ENCODE assay signal across 8 cellular contexts in the genomic region with DNA sequence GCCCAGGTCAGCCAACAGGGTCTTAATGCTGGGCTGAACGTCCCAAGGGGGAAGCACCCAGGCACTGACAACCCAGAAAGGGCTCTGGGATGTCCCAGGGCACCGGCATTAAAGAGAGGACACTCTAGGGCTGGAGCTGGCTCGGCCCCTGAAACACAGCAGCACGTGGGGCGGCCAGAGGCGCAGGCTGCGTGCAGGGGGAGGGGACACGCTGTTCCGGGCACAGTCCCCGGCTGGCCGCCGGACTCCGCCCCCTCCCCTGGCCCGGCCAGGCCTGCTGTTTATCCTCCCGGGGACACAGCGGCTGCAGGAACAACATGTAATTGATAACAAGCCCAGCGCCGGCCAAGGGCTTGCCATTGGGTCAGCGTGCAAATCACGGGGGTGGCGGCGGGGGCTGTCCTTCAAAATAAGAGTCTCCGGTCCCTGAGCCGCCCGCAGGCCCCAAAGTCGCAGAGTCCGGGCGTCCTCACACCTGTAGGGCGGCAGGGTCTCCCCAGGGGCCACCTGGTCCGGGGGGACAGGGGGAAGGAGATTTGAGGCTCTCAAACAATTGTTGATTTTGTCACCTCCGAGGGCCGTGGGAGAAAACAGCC. TPM values are rescaled to one million over a fixed set of nuclear protein-coding genes. Genes with fewer than 3 reads are reported as not detected.
A peak's percentile ranks its signal among the peaks of the same experiment; 100 is the strongest.
DNase-seq lines count a peak whose midpoint lies in the region; ATAC-seq and TF ChIP-seq lines count a peak whose summit lies in the region.

No MANE protein-coding gene starts in this region.

- H3K36me3 ChIP-seq in adrenal gland (replicated peaks in 1 of 2) = peaks cover 0 to 13% of the 10 kb centered on the region in 2 donors
- H3K36me3 ChIP-seq in cardiac muscle cell = peaks cover 5% of the 10 kb centered on the region

- peaks cover 5 to 31% of the 10 kb centered on the region in 2 donors for H3K4me1 ChIP-seq in adrenal gland (replicated peaks in 1 of 2)
- H3K4me1 ChIP-seq in cardiac muscle cell (ENCODE audit: low read depth) = peaks cover 6% of the 10 kb centered on the region

- peak; percentile 19 to 66 for TF ChIP-seq POLR2A in adrenal gland (IDR thresholded peaks at IDR 0.05)

- no peaks in the 10 kb centered on the region for H3K9me3 Mint-ChIP-seq in Calu3 (ENCODE audit: low read depth, unreplicated experiment)

- BruUV-seq in Calu3 (replicated peaks; lab: Mats Ljungman, UMichigan) = no TSS peak

- H3K4me3 ChIP-seq in adrenal gland (peak overlapping the region; percentile 5 to 91 (median 58)), cardiac muscle cell (peak overlapping the region; percentile 81)

- H3K27me3 Mint-ChIP-seq in Calu3 (ENCODE audit: unreplicated experiment) = peaks cover 34% of the 10 kb centered on the region

- H3K27ac ChIP-seq in adrenal gland = peak overlapping the region; percentile 58 to 98 (median 90)
- peak overlapping the region; percentile 78 for H3K27ac ChIP-seq in cardiac muscle cell

- 0 to 2% (median 0%) methylated on average over 1 to 32 of the region's 32 CpGs for WGBS in adrenal gland, 4 donors

- H3K4me1 Mint-ChIP-seq in Calu3 (ENCODE audit: low read depth, unreplicated experiment) = peaks cover 24% of the 10 kb centered on the region

- TF ChIP-seq CTCF in Calu3 (IDR thresholded peaks at IDR 0.05; ENCODE audit: unreplicated experiment) = no peak
- TF ChIP-seq CTCF in adrenal gland (IDR thresholded peaks at IDR 0.05) = no peak
- TF ChIP-seq CTCF in cardiac muscle cell (IDR thresholded peaks at IDR 0.05; ENCODE audit: low read depth, low read length) = no peak

- CTCF ChIA-PET in Calu3 (lab: Charles Lee) = interaction anchor here (0.5 to 1.1 kb wide), 2 partner anchors 93 to 159 kb away, joined by 3 read pairs; no protein-coding TSS in a partner anchor

- peak overlapping the region; percentile 72 for H3K27ac Mint-ChIP-seq in Calu3 (ENCODE audit: unreplicated experiment)

- no peak for ATAC-seq in GM21786 (IDR thresholded peaks at IDR 0.05; ENCODE audit: unreplicated experiment)

- DNase-seq in Calu3 = peak; percentile 93
- peak; percentile 47 for DNase-seq in M059J (ENCODE audit: low read depth)
- peak; percentile 95 to 99 (median 98) for DNase-seq in adrenal gland
- peak; percentile 96 to 98 for DNase-seq in cardiac muscle cell (ENCODE audit: low read depth in 1 of 2, low spot score in 1 of 2)
- peak; percentile 56 to 99 (median 94) for DNase-seq in nucleus accumbens (lab: John Stamatoyannopoulos, UW)
- no peak for DNase-seq in stimulated activated CD4-positive, alpha-beta T cell treated with anti-CD3 and anti-CD28 coated beads, Interleukin-12 subunit alpha, Interleukin-12 subunit beta, amount 100 ng/mL, for 4 hours
- DNase-seq in NCI-H187 treated with DMSO at 0.1 percent for 48 hours (lab: John Stamatoyannopoulos, UW) = no peak

- H3K27me3 ChIP-seq in adrenal gland (no peaks in the 10 kb centered on the region), cardiac muscle cell (peaks cover 6% of the 10 kb centered on the region)

- peak overlapping the region; percentile 98 for H3K4me3 Mint-ChIP-seq in Calu3 (ENCODE audit: low read depth, unreplicated experiment)

- H3K36me3 Mint-ChIP-seq in Calu3 (ENCODE audit: insufficient read depth, unreplicated experiment) = peaks cover 23% of the 10 kb centered on the region

- H3K9me3 ChIP-seq in adrenal gland (replicated peaks in 1 of 3) (no peaks in the 10 kb centered on the region), cardiac muscle cell (ENCODE audit: low read depth) (no peaks in the 10 kb centered on the region)

- intact Hi-C loops in Calu3 (cut with micrococcal nuclease; ENCODE audit: unreplicated experiment) (loop anchor here (5.0 kb wide), 2 partner anchors 69 to 144 kb away; no protein-coding TSS in a partner anchor), adrenal gland (cut with DNase I) (no loop called here)

RNA-seq across cellular contexts. Expression of gene KLF15, which starts 1.3 kb away (rescaled TPM):
- total RNA-seq in Calu3 (2022) (8.2 and 10.6 TPM in 2 replicates), adrenal gland (10 to 100 TPM in 7 of 8 donors, 1 to 10 TPM in 1; 6.1 to 22.4 (median 13.6) TPM), cardiac muscle cell (9.5 and 16.5 TPM in 2 replicates)
- 0.10 TPM in 1 of 2 replicates, not detected in the other for total RNA-seq in M059J (2014; rRNA removed; shearing (Covaris generic))
- polyA plus RNA-seq in adrenal gland (10 to 100 TPM in 1 of 3 donors, 1 to 10 TPM in 2; 3.6 to 10.8 (median 8.3) TPM), cardiac muscle cell (0.75 and 6.3 TPM in 2 replicates)

RNA-seq across cellular contexts. Expression of gene CFAP100, which starts 38.8 kb away (rescaled TPM):
- total RNA-seq in Calu3 (2022) (not detected in 2 replicates), adrenal gland (not detected), cardiac muscle cell (not detected in 2 replicates)
- not detected in 2 replicates for total RNA-seq in M059J (2014; rRNA removed; shearing (Covaris generic))
- polyA plus RNA-seq in adrenal gland (not detected), cardiac muscle cell (0.09 TPM in 1 of 2 replicates, not detected in the other)

Comparison
In these comparisons a context has a peak if more than half of its experiments do, and no peak if none do; other contexts are left out.
1. DNase-seq: peak in Calu3 (single experiment), M059J (single experiment), adrenal gland (7 of 7), cardiac muscle cell (2 of 2) and nucleus accumbens (56 of 56); none in stimulated activated CD4-positive, alpha-beta T cell treated with anti-CD3 and anti-CD28 coated beads, Interleukin-12 subunit alpha, Interleukin-12 subunit beta, amount 100 ng/mL, for 4 hours (single experiment) and NCI-H187 treated with DMSO at 0.1 percent for 48 hours (single experiment).